In genomic region chr5:40599676-40600075, GRCh38 we compare ENCODE assay signal across 25 cellular contexts.
DNase-seq lines count a peak whose midpoint lies in the region; ATAC-seq, FAIRE-seq and TF ChIP-seq lines count a peak whose summit lies in the region.
"Had no signal": no experiment of that assay in that cellular context is flagged by ENCODE, and none has a peak within 500 bp of the region (broad histone marks: within the 10 kb centered on the region; RNA-seq: fewer than 3 reads in every experiment).

No MANE protein-coding gene starts in this region.

- no peaks in the 10 kb centered on the region for H3K79me2 ChIP-seq in endothelial cell of umbilical vein (ENCODE audit: control insufficient read depth, insufficient read depth, low read length)

- H3K36me3 Mint-ChIP-seq in activated naive CD8-positive, alpha-beta T cell treated with anti-CD3 and anti-CD28 coated beads for 36 hours = no peaks in the 10 kb centered on the region
- no peaks in the 10 kb centered on the region for H3K36me3 Mint-ChIP-seq in activated naive CD8-positive, alpha-beta T cell treated with anti-CD3 and anti-CD28 coated beads, Interleukin-2, amount 50 U/mL, for 24 hours (ENCODE audit: low read depth)
- H3K36me3 Mint-ChIP-seq in WTC11 = no peaks in the 10 kb centered on the region
- H3K36me3 Mint-ChIP-seq in stimulated activated effector memory CD8-positive, alpha-beta T cell treated with anti-CD3 and anti-CD28 coated beads, Interleukin-12 subunit alpha, Interleukin-12 subunit beta, amount 100 ng/mL, for 72 hours = no peaks in the 10 kb centered on the region
- peaks cover 2% of the 10 kb centered on the region for H3K36me3 Mint-ChIP-seq in T-cell
- H3K36me3 Mint-ChIP-seq: CD8-positive, alpha-beta T cell had no signal

- no TSS peak for BruUV-seq in endothelial cell of umbilical vein (replicated peaks; lab: Mats Ljungman, UMichigan)

- no peaks in the 10 kb centered on the region for H3K4me1 ChIP-seq in endothelial cell of umbilical vein (ENCODE audit: control insufficient read depth, extremely low read depth, insufficient read depth, low read length)

- H2AFZ ChIP-seq in endothelial cell of umbilical vein (ENCODE audit: low read depth, low read length) = no peak overlapping the region

- CTCF ChIA-PET in WTC11 (lab: Charles Lee) (no interaction called here), endothelial cell of umbilical vein (lab: Charles Lee) (no interaction called here), T-cell (lab: Charles Lee) (no interaction called here)

- dilution Hi-C loops in endothelial cell of umbilical vein (cut with MboI; ENCODE audit: extremely low pct_ligation_motif_present, low sequenced_read_pairs) = no loop called here

- H3K9me3 ChIP-seq in endothelial cell of umbilical vein (replicated peaks; ENCODE audit: control insufficient read depth, insufficient read depth, low read length) = no peaks in the 10 kb centered on the region

- no peaks in the 10 kb centered on the region for H3K27me3 ChIP-seq in endothelial cell of umbilical vein (ENCODE audit: control insufficient read depth in 2 of 2, insufficient read depth in 2 of 2, low read length in 2 of 2)

- H3K27ac ChIP-seq in endothelial cell of umbilical vein (ENCODE audit: insufficient read depth, low read depth, low read length) = no peak overlapping the region
- H3K27ac ChIP-seq: RWPE1 had no signal

- no peaks in the 10 kb centered on the region for H3K36me3 ChIP-seq in endothelial cell of umbilical vein (ENCODE audit: control insufficient read depth in 2 of 2, extremely low read depth in 1 of 2, insufficient read depth in 2 of 2, low read length in 2 of 2)

- H3K27me3 Mint-ChIP-seq in activated naive CD8-positive, alpha-beta T cell treated with anti-CD3 and anti-CD28 coated beads for 36 hours = peaks cover 4% of the 10 kb centered on the region
- H3K27me3 Mint-ChIP-seq in activated naive CD8-positive, alpha-beta T cell treated with anti-CD3 and anti-CD28 coated beads, Interleukin-2, amount 50 U/mL, for 24 hours = peaks cover 5% of the 10 kb centered on the region
- H3K27me3 Mint-ChIP-seq in WTC11 (ENCODE audit: low read depth) (no peaks in the 10 kb centered on the region), T-cell (peaks cover 0 to 5% of the 10 kb centered on the region in 2 donors)

- POLR2A ChIA-PET in WTC11 (lab: Charles Lee) (interaction anchor here (0.6 kb wide), 1 partner anchor 163 kb away, joined by 3 read pairs; no protein-coding TSS in a partner anchor), endothelial cell of umbilical vein (lab: Charles Lee) (no interaction called here), T-cell (lab: Charles Lee) (no interaction called here)

- DNase-seq in activated naive CD8-positive, alpha-beta T cell treated with anti-CD3 and anti-CD28 coated beads for 36 hours = no peak
- DNase-seq in activated naive CD8-positive, alpha-beta T cell treated with anti-CD3 and anti-CD28 coated beads, Interleukin-2, amount 50 U/mL, for 24 hours = no peak
- no peak for DNase-seq in WTC11 (ENCODE audit: low spot score)
- no peak for DNase-seq in endothelial cell of umbilical vein (ENCODE audit: low read depth, low spot score)
- no peak for DNase-seq in stimulated activated effector memory CD8-positive, alpha-beta T cell treated with anti-CD3 and anti-CD28 coated beads, Interleukin-12 subunit alpha, Interleukin-12 subunit beta, amount 100 ng/mL, for 72 hours (ENCODE audit: low spot score in 2 of 2)
- DNase-seq in T-cell = no peak
- DNase-seq: AML-193; C1 segment of cervical spinal cord; CD8-positive, alpha-beta T cell; DND-41; GOT3; HCEC 1CT; Karpas-422; NCI-H1048; NCI-H1436; NCI-H187 treated with DMSO at 0.1 percent for 48 hours; NCI-H2107; NCI-H2227 treated with DMSO at 0.1 percent for 48 hours; NCI-H510A; SHP77 treated with DMSO at 0.1 percent for 48 hours had no signal

- peaks cover 27% of the 10 kb centered on the region for H3K4me1 Mint-ChIP-seq in activated naive CD8-positive, alpha-beta T cell treated with anti-CD3 and anti-CD28 coated beads for 36 hours
- peaks cover 33% of the 10 kb centered on the region for H3K4me1 Mint-ChIP-seq in activated naive CD8-positive, alpha-beta T cell treated with anti-CD3 and anti-CD28 coated beads, Interleukin-2, amount 50 U/mL, for 24 hours
- H3K4me1 Mint-ChIP-seq in WTC11 = peaks cover 18% of the 10 kb centered on the region
- H3K4me1 Mint-ChIP-seq in stimulated activated effector memory CD8-positive, alpha-beta T cell treated with anti-CD3 and anti-CD28 coated beads, Interleukin-12 subunit alpha, Interleukin-12 subunit beta, amount 100 ng/mL, for 72 hours = peaks cover 37% of the 10 kb centered on the region
- H3K4me1 Mint-ChIP-seq in T-cell = peaks cover 20 to 41% (median 28%) of the 10 kb centered on the region in 3 donors

- TF ChIP-seq POLR2A in endothelial cell of umbilical vein (IDR thresholded peaks at IDR 0.05; ENCODE audit: low read depth, low read length) (no peak), GM18505 (IDR thresholded peaks at IDR 0.05; ENCODE audit: borderline replicate concordance, extremely low read depth, insufficient read depth, insufficient read length) (no peak)

- H3K4me3 ChIP-seq in endothelial cell of umbilical vein (replicated peaks in 1 of 3; ENCODE audit: insufficient read depth in 1 of 3, low read depth in 1 of 3, low read length in 3 of 3) = no peak overlapping the region

- no peak overlapping the region for H3K9ac ChIP-seq in endothelial cell of umbilical vein (replicated peaks; ENCODE audit: extremely low read depth, insufficient read depth, low read length)

- FAIRE-seq in endothelial cell of umbilical vein (lab: Jason Lieb, UNC) = peak; percentile 31
- FAIRE-seq: GM12891 had no signal

- H3K27ac Mint-ChIP-seq in activated naive CD8-positive, alpha-beta T cell treated with anti-CD3 and anti-CD28 coated beads for 36 hours = peak overlapping the region; percentile 14
- no peak overlapping the region for H3K27ac Mint-ChIP-seq in activated naive CD8-positive, alpha-beta T cell treated with anti-CD3 and anti-CD28 coated beads, Interleukin-2, amount 50 U/mL, for 24 hours
- no peak overlapping the region for H3K27ac Mint-ChIP-seq in WTC11
- peak overlapping the region; percentile 18 for H3K27ac Mint-ChIP-seq in stimulated activated effector memory CD8-positive, alpha-beta T cell treated with anti-CD3 and anti-CD28 coated beads, Interleukin-12 subunit alpha, Interleukin-12 subunit beta, amount 100 ng/mL, for 72 hours
- no peak overlapping the region for H3K27ac Mint-ChIP-seq in T-cell
- H3K27ac Mint-ChIP-seq: CD8-positive, alpha-beta T cell had no signal

- intact Hi-C loops in endothelial cell of umbilical vein (cut with micrococcal nuclease) = no loop called here

- no peaks in the 10 kb centered on the region for H3K9me3 Mint-ChIP-seq in activated naive CD8-positive, alpha-beta T cell treated with anti-CD3 and anti-CD28 coated beads for 36 hours
- no peaks in the 10 kb centered on the region for H3K9me3 Mint-ChIP-seq in activated naive CD8-positive, alpha-beta T cell treated with anti-CD3 and anti-CD28 coated beads, Interleukin-2, amount 50 U/mL, for 24 hours
- H3K9me3 Mint-ChIP-seq in WTC11 (no peaks in the 10 kb centered on the region; the same call in 1 of the 2 replicates), T-cell (no peaks in the 10 kb centered on the region)
- no peaks in the 10 kb centered on the region for H3K9me3 Mint-ChIP-seq in stimulated activated effector memory CD8-positive, alpha-beta T cell treated with anti-CD3 and anti-CD28 coated beads, Interleukin-12 subunit alpha, Interleukin-12 subunit beta, amount 100 ng/mL, for 72 hours
- H3K9me3 Mint-ChIP-seq: CD8-positive, alpha-beta T cell; IgD-negative memory B cell had no signal

- H3K4me2 ChIP-seq in endothelial cell of umbilical vein (ENCODE audit: insufficient read depth, low read length) = no peak overlapping the region

- no peaks in the 10 kb centered on the region for H4K20me1 ChIP-seq in endothelial cell of umbilical vein (replicated peaks; ENCODE audit: control insufficient read depth, extremely low read depth, insufficient read depth, low read length)

- H3K4me3 Mint-ChIP-seq in activated naive CD8-positive, alpha-beta T cell treated with anti-CD3 and anti-CD28 coated beads for 36 hours = no peak overlapping the region
- H3K4me3 Mint-ChIP-seq in activated naive CD8-positive, alpha-beta T cell treated with anti-CD3 and anti-CD28 coated beads, Interleukin-2, amount 50 U/mL, for 24 hours = no peak overlapping the region
- H3K4me3 Mint-ChIP-seq in WTC11 (no peak overlapping the region), T-cell (no peak overlapping the region)
- no peak overlapping the region for H3K4me3 Mint-ChIP-seq in stimulated activated effector memory CD8-positive, alpha-beta T cell treated with anti-CD3 and anti-CD28 coated beads, Interleukin-12 subunit alpha, Interleukin-12 subunit beta, amount 100 ng/mL, for 72 hours
- H3K4me3 Mint-ChIP-seq: CD8-positive, alpha-beta T cell; IgD-negative memory B cell had no signal

- no peak for ATAC-seq in activated naive CD8-positive, alpha-beta T cell treated with anti-CD3 and anti-CD28 coated beads, Interleukin-2, amount 50 U/mL, for 24 hours
- ATAC-seq in WTC11 = peak; percentile 36; the same call in 1 of the 2 replicates
- ATAC-seq in stimulated activated effector memory CD8-positive, alpha-beta T cell treated with anti-CD3 and anti-CD28 coated beads, Interleukin-12 subunit alpha, Interleukin-12 subunit beta, amount 100 ng/mL, for 72 hours = no peak
- no peak for ATAC-seq in GM18505 (IDR thresholded peaks at IDR 0.05; ENCODE audit: unreplicated experiment)
- no peak for ATAC-seq in HG03469 (IDR thresholded peaks at IDR 0.05; ENCODE audit: unreplicated experiment)
- no peak for ATAC-seq in T-cell (replicated peaks in 1 of 4)
- ATAC-seq: CD8-positive, alpha-beta T cell had no signal

- no peaks in the 10 kb centered on the region for H3K9me1 ChIP-seq in endothelial cell of umbilical vein (replicated peaks; ENCODE audit: control insufficient read depth, extremely low read depth, insufficient read depth, low read length)

- TF ChIP-seq CTCF in WTC11 (IDR thresholded peaks at IDR 0.05) = no peak
- TF ChIP-seq CTCF in endothelial cell of umbilical vein (IDR thresholded peaks at IDR 0.05; ENCODE audit: extremely low read depth in 1 of 2, insufficient read depth in 1 of 2, low read depth in 1 of 2, low read length in 2 of 2) = no peak

TF ChIP-seq in WTC11, 78 proteins besides CTCF, POLR2A, EP300 and RAD21 (continues in another document):
- TF ChIP-seq TCF7 (CRISPR knock-in tag; IDR thresholded peaks at IDR 0.05; ENCODE audit: low read depth) = no peak
- TF ChIP-seq SMAD3 (CRISPR knock-in tag; IDR thresholded peaks at IDR 0.05; ENCODE audit: borderline replicate concordance) = no peak

TF ChIP-seq in endothelial cell of umbilical vein, 7 proteins besides CTCF, POLR2A, EP300 and RAD21:
- no peak for TF ChIP-seq POLR2AphosphoS5 (IDR thresholded peaks at IDR 0.05; ENCODE audit: insufficient read depth, low read depth, low read length)
TF ChIP-seq in endothelial cell of umbilical vein: peak in this region for 0.

Comparison
In these comparisons a context has a peak if more than half of its experiments do, and no peak if none do; other contexts are left out.
1. H3K27ac Mint-ChIP-seq: peak in activated naive CD8-positive, alpha-beta T cell treated with anti-CD3 and anti-CD28 coated beads for 36 hours (single experiment) and stimulated activated effector memory CD8-positive, alpha-beta T cell treated with anti-CD3 and anti-CD28 coated beads, Interleukin-12 subunit alpha, Interleukin-12 subunit beta, amount 100 ng/mL, for 72 hours (single experiment); none in activated naive CD8-positive, alpha-beta T cell treated with anti-CD3 and anti-CD28 coated beads, Interleukin-2, amount 50 U/mL, for 24 hours (single experiment), WTC11 (single experiment) and T-cell (0 of 2).